Comparison of ENCODE assay signal across 17 cellular contexts in genomic region chr7:47807126-47807525, GRCh38.
DNase-seq lines count a peak whose midpoint lies in the region; ATAC-seq and TF ChIP-seq lines count a peak whose summit lies in the region.
"Had no signal": no experiment of that assay in that cellular context is flagged by ENCODE, and none has a peak within 500 bp of the region (broad histone marks: within the 10 kb centered on the region; RNA-seq: fewer than 3 reads in every experiment).

No MANE protein-coding gene starts in this region.

- POLR2A ChIA-PET in naive thymus-derived CD4-positive, alpha-beta T cell (lab: Charles Lee): no interaction called here

- no peaks in the 10 kb centered on the region for H3K27me3 ChIP-seq in gastroesophageal sphincter
- no peaks in the 10 kb centered on the region for H3K27me3 ChIP-seq in naive thymus-derived CD4-positive, alpha-beta T cell (ENCODE audit: control insufficient read depth in 2 of 2, insufficient read depth in 2 of 2, low read length in 2 of 2)
- H3K27me3 ChIP-seq in upper lobe of right lung: no peaks in the 10 kb centered on the region
- H3K27me3 ChIP-seq: body of pancreas, MG63, thyroid gland had no signal

- DNase-seq in SIG-M5 treated with dmso at 0.1 percent for 504 hours (lab: John Stamatoyannopoulos, UW; ENCODE audit: unreplicated experiment): peak; percentile 8
- no peak for DNase-seq in SIG-M5 (lab: John Stamatoyannopoulos, UW)
- no peak for DNase-seq in naive thymus-derived CD4-positive, alpha-beta T cell
- no peak for DNase-seq in upper lobe of right lung
- no peak for DNase-seq in SW480 (ENCODE audit: low spot score)
- no peak for DNase-seq in activated naive CD4-positive, alpha-beta T cell (lab: John Stamatoyannopoulos, UW)
- DNase-seq: activated CD8-positive, alpha-beta memory T cell treated with anti-CD3 and anti-CD28 coated beads for 24 hours; activated effector memory CD4-positive, alpha-beta T cell treated with Interleukin-2 at 50 U/mL for 16 hours; CD8-positive, alpha-beta memory T cell; MG63; NCI-H2171; NK-92 treated with Interleukin-12 subunit alpha and Interleukin-12 subunit beta, amount 100 ng/mL, for 24 hours had no signal

- no peak for TF ChIP-seq EP300 in gastroesophageal sphincter (IDR thresholded peaks at IDR 0.05)

- H3K4me3 Mint-ChIP-seq in naive thymus-derived CD4-positive, alpha-beta T cell: no peak overlapping the region
- H3K4me3 Mint-ChIP-seq: CD8-positive, alpha-beta memory T cell had no signal

- H3K9me3 ChIP-seq in gastroesophageal sphincter (no peaks in the 10 kb centered on the region), upper lobe of right lung (no peaks in the 10 kb centered on the region)
- no peaks in the 10 kb centered on the region for H3K9me3 ChIP-seq in naive thymus-derived CD4-positive, alpha-beta T cell (ENCODE audit: control insufficient read depth in 2 of 3, low read length in 3 of 3)
- H3K9me3 ChIP-seq: body of pancreas, MG63, thyroid gland had no signal

- no peaks in the 10 kb centered on the region for H3K9me3 Mint-ChIP-seq in naive thymus-derived CD4-positive, alpha-beta T cell
- H3K9me3 Mint-ChIP-seq: CD8-positive, alpha-beta memory T cell had no signal

- peak overlapping the region in 1 of 2 donors; percentile 13 for H3K4me3 ChIP-seq in gastroesophageal sphincter
- H3K4me3 ChIP-seq in naive thymus-derived CD4-positive, alpha-beta T cell (ENCODE audit: low read length): no peak overlapping the region
- peak overlapping the region; percentile 36 for H3K4me3 ChIP-seq in upper lobe of right lung
- H3K4me3 ChIP-seq: body of pancreas, MG63, thyroid gland had no signal

- 51 to 60% methylated on average over 1 to 2 of the region's 3 CpGs for WGBS in gastroesophageal sphincter (ENCODE audit: low coverage in 1 of 2), 2 donors

- no peak overlapping the region for H3K27ac Mint-ChIP-seq in naive thymus-derived CD4-positive, alpha-beta T cell
- H3K27ac Mint-ChIP-seq: CD8-positive, alpha-beta memory T cell had no signal

- peaks cover 0 to 3% (median 0%) of the 10 kb centered on the region in 5 donors for H3K27me3 Mint-ChIP-seq in naive thymus-derived CD4-positive, alpha-beta T cell

- TF ChIP-seq POLR2A in gastroesophageal sphincter (IDR thresholded peaks at IDR 0.05) (no peak), GM18505 (IDR thresholded peaks at IDR 0.05; ENCODE audit: borderline replicate concordance, extremely low read depth, insufficient read depth, insufficient read length) (no peak)

- H3K36me3 ChIP-seq in gastroesophageal sphincter (no peaks in the 10 kb centered on the region), upper lobe of right lung (no peaks in the 10 kb centered on the region)
- H3K36me3 ChIP-seq in naive thymus-derived CD4-positive, alpha-beta T cell (ENCODE audit: control insufficient read depth in 2 of 3, insufficient read depth in 3 of 3, low read length in 3 of 3): no peaks in the 10 kb centered on the region
- H3K36me3 ChIP-seq: MG63, thyroid gland had no signal

- peak overlapping the region in 3 of 4 donors; percentile 33 to 58 (median 42) for H3K27ac ChIP-seq in gastroesophageal sphincter
- H3K27ac ChIP-seq in naive thymus-derived CD4-positive, alpha-beta T cell (ENCODE audit: low read depth, low read length): no peak overlapping the region
- peak overlapping the region; percentile 76 for H3K27ac ChIP-seq in upper lobe of right lung
- H3K27ac ChIP-seq: parathyroid adenoma, thyroid gland had no signal

- TF ChIP-seq CTCF in gastroesophageal sphincter (IDR thresholded peaks at IDR 0.05) (no peak), upper lobe of right lung (IDR thresholded peaks at IDR 0.05) (no peak)

- intact Hi-C loops in naive thymus-derived CD4-positive, alpha-beta T cell (cut with micrococcal nuclease): no loop called here
- intact Hi-C loops in upper lobe of right lung (cut with DNase I): no loop called here

- CTCF ChIA-PET in naive thymus-derived CD4-positive, alpha-beta T cell (lab: Charles Lee): no interaction called here

- peaks cover 0 to 7% (median 0%) of the 10 kb centered on the region in 7 donors for H3K4me1 Mint-ChIP-seq in naive thymus-derived CD4-positive, alpha-beta T cell
- H3K4me1 Mint-ChIP-seq: CD8-positive, alpha-beta memory T cell had no signal

- no peaks in the 10 kb centered on the region for H3K36me3 Mint-ChIP-seq in naive thymus-derived CD4-positive, alpha-beta T cell
- H3K36me3 Mint-ChIP-seq: CD8-positive, alpha-beta memory T cell had no signal

- no peak for ATAC-seq in gastroesophageal sphincter
- peak; percentile 55 for ATAC-seq in naive thymus-derived CD4-positive, alpha-beta T cell
- peak; percentile 41 for ATAC-seq in upper lobe of right lung
- ATAC-seq in GM18505 (IDR thresholded peaks at IDR 0.05; ENCODE audit: unreplicated experiment): no peak
- ATAC-seq: body of pancreas had no signal

- H3K4me1 ChIP-seq in gastroesophageal sphincter (peaks cover 0 to 28% (median 0%) of the 10 kb centered on the region in 3 donors), upper lobe of right lung (peaks cover 28% of the 10 kb centered on the region)
- H3K4me1 ChIP-seq in naive thymus-derived CD4-positive, alpha-beta T cell (ENCODE audit: control insufficient read depth in 2 of 2, insufficient read depth in 2 of 2, low read length in 2 of 2): no peaks in the 10 kb centered on the region
- H3K4me1 ChIP-seq: parathyroid adenoma, thyroid gland had no signal

Comparison
In these comparisons a context has a peak if more than half of its experiments do, and no peak if none do; other contexts are left out.
1. ATAC-seq: peak in naive thymus-derived CD4-positive, alpha-beta T cell (single experiment) and upper lobe of right lung (single experiment); none in gastroesophageal sphincter (single experiment) and GM18505 (single experiment).